ENCODE assay signal across 14 cellular contexts in genomic region chr6:13576017-13576416, GRCh38. TPM values are rescaled to one million over a fixed set of nuclear protein-coding genes. Genes with fewer than 3 reads are reported as not detected.
DNase-seq lines count a peak whose midpoint lies in the region; ATAC-seq, FAIRE-seq and TF ChIP-seq lines count a peak whose summit lies in the region.
"Had no signal": no experiment of that assay in that cellular context is flagged by ENCODE, and none has a peak within 500 bp of the region (broad histone marks: within the 10 kb centered on the region; RNA-seq: fewer than 3 reads in every experiment).

No MANE protein-coding gene starts in this region.

- peaks cover 0 to 4% of the 10 kb centered on the region in 2 donors for H3K9me3 ChIP-seq in kidney (ENCODE audit: control insufficient read depth in 1 of 2, low read length in 2 of 2)

- H3K27ac ChIP-seq in KMS-11 (peak overlapping the region; percentile 29; the same call in 1 of the 2 replicates), coronary artery (no peak overlapping the region), kidney (ENCODE audit: low read depth in 2 of 2, low read length in 2 of 2) (no peak overlapping the region)

- H3K4me3 Mint-ChIP-seq in activated T-cell treated with anti-CD3 and anti-CD28 coated beads, Interleukin-2, amount 50 U/mL, for 4 hours: peak overlapping the region; percentile 62
- H3K4me3 Mint-ChIP-seq in central memory CD8-positive, alpha-beta T cell: peak overlapping the region; percentile 97
- peak overlapping the region; percentile 68 for H3K4me3 Mint-ChIP-seq in progenitor cell of endocrine pancreas (ENCODE audit: low read depth)

- intact Hi-C loops in kidney (cut with DNase I): no loop called here

- H4K20me1 ChIP-seq in KMS-11 (ENCODE audit: insufficient read depth): no peaks in the 10 kb centered on the region

- no peak for FAIRE-seq in kidney (lab: Jason Lieb, UNC)

- TF ChIP-seq CTCF in KMS-11 (conservative IDR thresholded peaks at IDR 0.05; ENCODE audit: low read depth, low read length): no peak
- TF ChIP-seq CTCF in progenitor cell of endocrine pancreas (IDR thresholded peaks at IDR 0.05; ENCODE audit: unreplicated experiment): no peak
- no peak for TF ChIP-seq CTCF in coronary artery (IDR thresholded peaks at IDR 0.05)
- no peak for TF ChIP-seq CTCF in kidney (IDR thresholded peaks at IDR 0.05; ENCODE audit: borderline replicate concordance, extremely low read depth, insufficient read depth)

- H3K27ac Mint-ChIP-seq in central memory CD8-positive, alpha-beta T cell (ENCODE audit: low read depth): no peak overlapping the region
- no peak overlapping the region for H3K27ac Mint-ChIP-seq in progenitor cell of endocrine pancreas

- no peak for ATAC-seq in activated T-cell treated with anti-CD3 and anti-CD28 coated beads, Interleukin-2, amount 50 U/mL, for 4 hours
- no peak for ATAC-seq in central memory CD8-positive, alpha-beta T cell (replicated peaks; ENCODE audit: extremely low read depth, poor library complexity, severe bottlenecking)
- no peak for ATAC-seq in GM18867 (IDR thresholded peaks at IDR 0.05; ENCODE audit: unreplicated experiment)
- ATAC-seq: esophagus mucosa had no signal

- H3K27me3 Mint-ChIP-seq in activated T-cell treated with anti-CD3 and anti-CD28 coated beads, Interleukin-2, amount 50 U/mL, for 4 hours (ENCODE audit: low read depth): no peaks in the 10 kb centered on the region
- H3K27me3 Mint-ChIP-seq in central memory CD8-positive, alpha-beta T cell: no peaks in the 10 kb centered on the region
- H3K27me3 Mint-ChIP-seq in progenitor cell of endocrine pancreas: no peaks in the 10 kb centered on the region

- H2AFZ ChIP-seq in KMS-11 (ENCODE audit: low read depth): no peak overlapping the region

- peaks cover 5% of the 10 kb centered on the region for H3K9me3 Mint-ChIP-seq in activated T-cell treated with anti-CD3 and anti-CD28 coated beads, Interleukin-2, amount 50 U/mL, for 4 hours
- no peaks in the 10 kb centered on the region for H3K9me3 Mint-ChIP-seq in central memory CD8-positive, alpha-beta T cell
- peaks cover 6% of the 10 kb centered on the region for H3K9me3 Mint-ChIP-seq in progenitor cell of endocrine pancreas (ENCODE audit: low read depth)

- no peak for DNase-seq in activated T-cell treated with anti-CD3 and anti-CD28 coated beads, Interleukin-2, amount 50 U/mL, for 4 hours
- no peak for DNase-seq in activated T-cell treated with anti-CD3 and anti-CD28 coated beads, Interleukin-2, amount 50 U/mL, for 1 hour
- no peak for DNase-seq in central memory CD8-positive, alpha-beta T cell (ENCODE audit: low spot score in 2 of 2)
- DNase-seq in progenitor cell of endocrine pancreas (ENCODE audit: low spot score, unreplicated experiment) (no peak), coronary artery (ENCODE audit: low spot score) (no peak), kidney (no peak)
- DNase-seq: activated gamma-delta T cell, EL, GOT3, NCI-H2081 treated with DMSO at 0.1 percent for 48 hours had no signal

- H3K4me3 ChIP-seq in KMS-11 (IDR thresholded peaks at IDR 0.05; ENCODE audit: insufficient read depth, low read depth, low read length) (no peak overlapping the region), coronary artery (no peak overlapping the region), kidney (ENCODE audit: low read length in 2 of 2) (no peak overlapping the region)
- H3K4me3 ChIP-seq: lung had no signal

- H3K36me3 Mint-ChIP-seq in activated T-cell treated with anti-CD3 and anti-CD28 coated beads, Interleukin-2, amount 50 U/mL, for 4 hours (ENCODE audit: insufficient read depth): peaks cover 8% of the 10 kb centered on the region
- peaks cover 21% of the 10 kb centered on the region for H3K36me3 Mint-ChIP-seq in central memory CD8-positive, alpha-beta T cell (ENCODE audit: insufficient read depth)
- H3K36me3 Mint-ChIP-seq in progenitor cell of endocrine pancreas (ENCODE audit: insufficient read depth): peaks cover 12% of the 10 kb centered on the region

- no peaks in the 10 kb centered on the region for H3K36me3 ChIP-seq in KMS-11 (ENCODE audit: insufficient read depth)
- H3K36me3 ChIP-seq in kidney (ENCODE audit: control insufficient read depth in 1 of 2, insufficient read depth in 2 of 2, low read length in 2 of 2): peaks cover 0 to 3% of the 10 kb centered on the region in 2 donors

- H3K4me1 ChIP-seq in KMS-11 (ENCODE audit: low read depth, poor library complexity, severe bottlenecking) (peaks cover 13% of the 10 kb centered on the region), kidney (ENCODE audit: control insufficient read depth in 1 of 2, insufficient read depth in 1 of 2, low read depth in 1 of 2, low read length in 2 of 2) (peaks cover 5 to 6% of the 10 kb centered on the region in 2 donors)

- H3K4me2 ChIP-seq in KMS-11: peak overlapping the region; percentile 65; the same call in 1 of the 2 replicates

- 0 out of 2 replicates have a peak overlapping the region, but pooled peaks have one; percentile 5 for H3K9ac ChIP-seq in KMS-11
- H3K9ac ChIP-seq in kidney (ENCODE audit: low read length in 2 of 2): peak overlapping the region in 1 of 2 donors; percentile 41

- peaks cover 18% of the 10 kb centered on the region for H3K4me1 Mint-ChIP-seq in activated T-cell treated with anti-CD3 and anti-CD28 coated beads, Interleukin-2, amount 50 U/mL, for 4 hours (ENCODE audit: low read depth)
- peaks cover 17% of the 10 kb centered on the region for H3K4me1 Mint-ChIP-seq in central memory CD8-positive, alpha-beta T cell
- H3K4me1 Mint-ChIP-seq in progenitor cell of endocrine pancreas (ENCODE audit: low read depth): peaks cover 9% of the 10 kb centered on the region

- no peaks in the 10 kb centered on the region for H3K27me3 ChIP-seq in KMS-11 (ENCODE audit: insufficient read depth, low read depth)

- H3K79me2 ChIP-seq in KMS-11 (ENCODE audit: insufficient read depth, low read depth): no peaks in the 10 kb centered on the region; the same call in 1 of the 2 replicates

RNA-seq across cellular contexts. Expression of gene SIRT5, which starts 1.6 kb away (rescaled TPM):
- total RNA-seq in activated T-cell treated with anti-CD3 and anti-CD28 coated beads, Interleukin-2, amount 50 U/mL, for 4 hours: 1 to 10 TPM; 6.5 to 7.8 (median 7.1) TPM
- 18.2 and 18.8 TPM in 2 replicates for total RNA-seq in progenitor cell of endocrine pancreas
- 12.0 TPM for total RNA-seq in kidney
- polyA plus RNA-seq in kidney (ENCODE audit: insufficient read depth, low read depth, low replicate concordance): 16.8 TPM

RNA-seq across cellular contexts. Expression of gene NOL7, which starts 39.1 kb away (rescaled TPM):
- 100 to 1,000 TPM; 194 to 213 (median 201) TPM for total RNA-seq in activated T-cell treated with anti-CD3 and anti-CD28 coated beads, Interleukin-2, amount 50 U/mL, for 4 hours
- total RNA-seq in progenitor cell of endocrine pancreas: 40.5 and 44.6 TPM in 2 replicates
- 65.1 TPM for total RNA-seq in kidney
- polyA plus RNA-seq in kidney (ENCODE audit: insufficient read depth, low read depth, low replicate concordance): 71.5 TPM
